ENCODE assay signal across 1 cellular context in genomic region chr14:89180546-89180945, GRCh38.
TF ChIP-seq lines count a peak whose summit lies in the region.

No MANE protein-coding gene starts in this region.

TF ChIP-seq in WTC11, 78 proteins besides CTCF, POLR2A, EP300 and RAD21 (continued from another document):
- TF ChIP-seq USF2 (CRISPR knock-in tag; IDR thresholded peaks at IDR 0.05) (no peak), ZBTB43 (CRISPR knock-in tag; IDR thresholded peaks at IDR 0.05) (no peak)
TF ChIP-seq in WTC11: peak in this region for 0.
